12 cellular contexts compared by ENCODE assay signal in the genomic region with DNA sequence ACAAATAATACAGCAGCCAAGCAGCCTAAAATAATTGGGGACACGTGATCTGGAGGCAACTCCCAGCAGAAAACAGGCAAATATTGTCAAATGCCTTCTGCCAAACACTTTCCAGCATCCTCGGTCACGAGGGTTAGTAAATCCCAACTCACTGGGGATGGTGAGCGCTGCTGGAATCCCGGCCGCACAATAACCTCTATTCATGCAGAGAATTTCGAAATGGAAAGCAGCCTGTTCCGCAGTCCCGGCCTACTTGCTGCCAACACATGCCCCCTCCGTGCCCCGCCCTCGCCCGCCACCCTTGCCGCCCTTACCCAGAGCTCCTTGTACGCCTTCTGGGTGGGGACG.
DNase-seq lines count a peak whose midpoint lies in the region; ATAC-seq and TF ChIP-seq lines count a peak whose summit lies in the region.
"Had no signal": no experiment of that assay in that cellular context is flagged by ENCODE, and none has a peak within 500 bp of the region (broad histone marks: within the 10 kb centered on the region; RNA-seq: fewer than 3 reads in every experiment).

No MANE protein-coding gene starts in this region.

- H3K4me1 ChIP-seq in colonic mucosa = no peaks in the 10 kb centered on the region
- H3K4me1 ChIP-seq in CD4-positive, alpha-beta memory T cell (ENCODE audit: insufficient read depth, low read length) = no peaks in the 10 kb centered on the region
- H3K4me1 ChIP-seq: spleen had no signal

- DNase-seq in NCI-H2227 treated with DMSO at 0.1 percent for 48 hours (lab: John Stamatoyannopoulos, UW) = peak; percentile 11
- DNase-seq in colonic mucosa = peak; percentile 78
- peak; percentile 72 for DNase-seq in myocyte (ENCODE audit: low read depth)
- DNase-seq in AG20443 (ENCODE audit: low spot score) = no peak
- DNase-seq in CD4-positive, alpha-beta memory T cell = no peak
- DNase-seq in activated CD4-positive, alpha-beta memory T cell treated with anti-CD3 and anti-CD28 coated beads for 36 hours = no peak
- DNase-seq: activated naive CD4-positive, alpha-beta T cell treated with anti-CD3 and anti-CD28 coated beads, Interleukin-2, amount 10 ng/mL, durations not matched to agents 7 days and 5 days; spleen had no signal

- H3K36me3 ChIP-seq in colonic mucosa = no peaks in the 10 kb centered on the region
- no peaks in the 10 kb centered on the region for H3K36me3 ChIP-seq in CD4-positive, alpha-beta memory T cell (ENCODE audit: insufficient read depth, low read length)
- H3K36me3 ChIP-seq: BLaER1 treated with 17β-estradiol and CSF1 and Interleukin-3, amounts not matched to agents 10 nM and 100 nM; spleen; thoracic aorta had no signal

- H3K9me3 Mint-ChIP-seq in CD4-positive, alpha-beta memory T cell = no peaks in the 10 kb centered on the region
- H3K9me3 Mint-ChIP-seq in activated CD4-positive, alpha-beta memory T cell treated with anti-CD3 and anti-CD28 coated beads for 36 hours = no peaks in the 10 kb centered on the region
- H3K9me3 Mint-ChIP-seq: activated naive CD4-positive, alpha-beta T cell treated with anti-CD3 and anti-CD28 coated beads, Interleukin-2, amount 10 ng/mL, durations not matched to agents 7 days and 5 days had no signal

- POLR2A ChIA-PET in CD4-positive, alpha-beta memory T cell (lab: Charles Lee; ENCODE audit: partially characterized antibody) = no interaction called here
- POLR2A ChIA-PET in activated CD4-positive, alpha-beta memory T cell treated with anti-CD3 and anti-CD28 coated beads for 36 hours (lab: Charles Lee) = no interaction called here

- no peak overlapping the region for H3K27ac Mint-ChIP-seq in CD4-positive, alpha-beta memory T cell
- no peak overlapping the region for H3K27ac Mint-ChIP-seq in activated CD4-positive, alpha-beta memory T cell treated with anti-CD3 and anti-CD28 coated beads for 36 hours
- H3K27ac Mint-ChIP-seq: activated naive CD4-positive, alpha-beta T cell treated with anti-CD3 and anti-CD28 coated beads, Interleukin-2, amount 10 ng/mL, durations not matched to agents 7 days and 5 days had no signal

- no peak overlapping the region for H3K9ac ChIP-seq in colonic mucosa (ENCODE audit: low read depth in 2 of 2, low read length in 2 of 2)
- H3K9ac ChIP-seq: BLaER1 treated with 17β-estradiol and CSF1 and Interleukin-3, amounts not matched to agents 10 nM and 100 nM had no signal

- peaks cover 0 to 4% (median 2%) of the 10 kb centered on the region in 4 donors for H3K4me1 Mint-ChIP-seq in CD4-positive, alpha-beta memory T cell
- H3K4me1 Mint-ChIP-seq in activated CD4-positive, alpha-beta memory T cell treated with anti-CD3 and anti-CD28 coated beads for 36 hours (ENCODE audit: low read depth) = no peaks in the 10 kb centered on the region
- H3K4me1 Mint-ChIP-seq: activated naive CD4-positive, alpha-beta T cell treated with anti-CD3 and anti-CD28 coated beads, Interleukin-2, amount 10 ng/mL, durations not matched to agents 7 days and 5 days had no signal

- H3K4me3 ChIP-seq in colonic mucosa = no peak overlapping the region
- H3K4me3 ChIP-seq in CD4-positive, alpha-beta memory T cell (ENCODE audit: low read length in 2 of 2) = no peak overlapping the region
- H3K4me3 ChIP-seq: BLaER1 treated with 17β-estradiol and CSF1 and Interleukin-3, amounts not matched to agents 10 nM and 100 nM; spleen; thoracic aorta had no signal

- CTCF ChIA-PET in CD4-positive, alpha-beta memory T cell (lab: Charles Lee; ENCODE audit: partially characterized antibody) = no interaction called here
- CTCF ChIA-PET in activated CD4-positive, alpha-beta memory T cell treated with anti-CD3 and anti-CD28 coated beads for 36 hours (lab: Charles Lee) = no interaction called here

- peaks cover 9 to 10% of the 10 kb centered on the region in 2 donors for H3K27me3 Mint-ChIP-seq in CD4-positive, alpha-beta memory T cell
- peaks cover 5% of the 10 kb centered on the region for H3K27me3 Mint-ChIP-seq in activated CD4-positive, alpha-beta memory T cell treated with anti-CD3 and anti-CD28 coated beads for 36 hours

- H3K9me3 ChIP-seq in colonic mucosa = no peaks in the 10 kb centered on the region
- H3K9me3 ChIP-seq in CD4-positive, alpha-beta memory T cell (ENCODE audit: control insufficient read depth in 1 of 2, low read length in 2 of 2) = no peaks in the 10 kb centered on the region
- H3K9me3 ChIP-seq: BLaER1 treated with 17β-estradiol and CSF1 and Interleukin-3, amounts not matched to agents 10 nM and 100 nM; spleen; thoracic aorta had no signal

- intact Hi-C loops in colonic mucosa (cut with DNase I) = no loop called here
- intact Hi-C loops in CD4-positive, alpha-beta memory T cell (cut with micrococcal nuclease) = no loop called here
- intact Hi-C loops in activated CD4-positive, alpha-beta memory T cell treated with anti-CD3 and anti-CD28 coated beads for 36 hours (cut with micrococcal nuclease) = no loop called here

- no peak overlapping the region for H3K4me3 Mint-ChIP-seq in CD4-positive, alpha-beta memory T cell
- no peak overlapping the region for H3K4me3 Mint-ChIP-seq in activated CD4-positive, alpha-beta memory T cell treated with anti-CD3 and anti-CD28 coated beads for 36 hours
- H3K4me3 Mint-ChIP-seq: activated naive CD4-positive, alpha-beta T cell treated with anti-CD3 and anti-CD28 coated beads, Interleukin-2, amount 10 ng/mL, durations not matched to agents 7 days and 5 days had no signal

- peak overlapping the region; percentile 71 for H3K27ac ChIP-seq in C4-2B
- no peak overlapping the region for H3K27ac ChIP-seq in colonic mucosa
- H3K27ac ChIP-seq in CD4-positive, alpha-beta memory T cell (ENCODE audit: low read depth, low read length) = no peak overlapping the region
- H3K27ac ChIP-seq: BLaER1 treated with 17β-estradiol and CSF1 and Interleukin-3, amounts not matched to agents 10 nM and 100 nM; spleen; thoracic aorta had no signal

- TF ChIP-seq CTCF in C4-2B (conservative IDR thresholded peaks at IDR 0.05) = no peak
- no peak for TF ChIP-seq CTCF in colonic mucosa (IDR thresholded peaks at IDR 0.05)

- H3K27me3 ChIP-seq in colonic mucosa = no peaks in the 10 kb centered on the region
- H3K27me3 ChIP-seq in CD4-positive, alpha-beta memory T cell (ENCODE audit: insufficient read depth, low read length) = no peaks in the 10 kb centered on the region
- H3K27me3 ChIP-seq: BLaER1 treated with 17β-estradiol and CSF1 and Interleukin-3, amounts not matched to agents 10 nM and 100 nM had no signal

- ATAC-seq in GM19351 (IDR thresholded peaks at IDR 0.05; ENCODE audit: unreplicated experiment) = no peak

- no peaks in the 10 kb centered on the region for H3K36me3 Mint-ChIP-seq in CD4-positive, alpha-beta memory T cell
- H3K36me3 Mint-ChIP-seq in activated CD4-positive, alpha-beta memory T cell treated with anti-CD3 and anti-CD28 coated beads for 36 hours = no peaks in the 10 kb centered on the region
- H3K36me3 Mint-ChIP-seq: activated naive CD4-positive, alpha-beta T cell treated with anti-CD3 and anti-CD28 coated beads, Interleukin-2, amount 10 ng/mL, durations not matched to agents 7 days and 5 days had no signal

Comparison
In these comparisons a context has a peak if more than half of its experiments do, and no peak if none do; other contexts are left out.
1. DNase-seq: peak in NCI-H2227 treated with DMSO at 0.1 percent for 48 hours (single experiment), colonic mucosa (single experiment) and myocyte (single experiment); none in AG20443 (single experiment), CD4-positive, alpha-beta memory T cell (0 of 5) and activated CD4-positive, alpha-beta memory T cell treated with anti-CD3 and anti-CD28 coated beads for 36 hours (single experiment).